Comparison of ENCODE assay signal across 17 cellular contexts in the genomic region with DNA sequence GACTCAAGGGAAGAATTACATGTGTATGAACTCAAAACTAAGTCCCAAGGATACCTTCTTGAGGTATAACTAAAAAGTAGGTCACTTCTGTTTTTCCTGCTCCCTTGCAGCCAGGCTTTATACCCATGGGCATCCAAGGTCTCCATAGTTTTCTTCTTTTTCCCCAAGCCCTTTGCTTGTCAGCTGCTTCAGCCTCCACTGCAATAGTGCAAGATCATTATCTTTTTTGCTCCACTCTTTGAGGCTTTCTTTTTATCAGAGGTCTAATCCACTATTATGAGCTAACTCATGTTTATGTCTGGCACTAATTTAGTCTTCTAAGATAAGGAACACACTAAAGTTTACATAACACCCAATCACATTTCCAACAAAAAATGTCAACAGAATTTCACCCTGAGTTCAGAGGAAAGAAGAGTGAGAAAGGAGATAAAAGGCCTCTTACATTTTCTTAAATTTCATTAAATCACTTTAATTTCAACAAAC.
DNase-seq lines count a peak whose midpoint lies in the region; ATAC-seq and TF ChIP-seq lines count a peak whose summit lies in the region.
"Had no signal": no experiment of that assay in that cellular context is flagged by ENCODE, and none has a peak within 500 bp of the region (broad histone marks: within the 10 kb centered on the region; RNA-seq: fewer than 3 reads in every experiment).

No MANE protein-coding gene starts in this region.

- no peak overlapping the region for H3K23ac ChIP-seq in mesenchymal stem cell (ENCODE audit: low read length in 2 of 2)

- DNase-seq in SK-N-SH, result no peak
- DNase-seq in mesenchymal stem cell, result peak; percentile 1
- no peak for DNase-seq in smooth muscle cell (lab: John Stamatoyannopoulos, UW; ENCODE audit: unreplicated experiment)
- DNase-seq in activated gamma-delta T cell treated with Interleukin-2 at 50 U/mL for 16 hours, result no peak
- DNase-seq: AML-193; Caco-2; Calu3; CD4-positive, alpha-beta T cell; CD8-positive, alpha-beta T cell; DMS79 treated with DMSO at 0.1 percent for 48 hours; GF-D8 had no signal

- H3K9ac ChIP-seq in SK-N-SH (no peak overlapping the region), mesenchymal stem cell (ENCODE audit: low read length) (no peak overlapping the region), smooth muscle cell (ENCODE audit: low read depth) (no peak overlapping the region)
- H3K9ac ChIP-seq: BLaER1 treated with 17β-estradiol and CSF1 and Interleukin-3, amounts not matched to agents 10 nM and 100 nM had no signal

- no peak overlapping the region for H2BK120ac ChIP-seq in mesenchymal stem cell (ENCODE audit: low read depth, low read length)

- TF ChIP-seq CTCF in SK-N-SH (IDR thresholded peaks at IDR 0.05) (no peak), smooth muscle cell (IDR thresholded peaks at IDR 0.05; ENCODE audit: borderline replicate concordance, insufficient read depth, poor library complexity, severe bottlenecking) (no peak)

- H3K79me1 ChIP-seq in mesenchymal stem cell (replicated peaks; ENCODE audit: low read length, poor library complexity, severe bottlenecking), result no peaks in the 10 kb centered on the region

- no peak overlapping the region for H4K8ac ChIP-seq in mesenchymal stem cell (ENCODE audit: low read length)

- no peak overlapping the region for H2BK15ac ChIP-seq in mesenchymal stem cell (ENCODE audit: low read depth, poor library complexity, severe bottlenecking)

- H3K18ac ChIP-seq in mesenchymal stem cell (ENCODE audit: low read depth in 1 of 2, low read length in 2 of 2), result no peak overlapping the region

- H3K4me2 ChIP-seq in SK-N-SH (no peak overlapping the region), mesenchymal stem cell (ENCODE audit: low read length, poor library complexity, severe bottlenecking) (no peak overlapping the region), smooth muscle cell (peak overlapping the region; percentile 59)
- H3K4me2 ChIP-seq: A549; BLaER1 treated with 17β-estradiol and CSF1 and Interleukin-3, amounts not matched to agents 10 nM and 100 nM had no signal

- H3K79me2 ChIP-seq in SK-N-SH (ENCODE audit: insufficient read depth) (no peaks in the 10 kb centered on the region), smooth muscle cell (ENCODE audit: low read depth) (no peaks in the 10 kb centered on the region)

- H3K9me3 ChIP-seq in SK-N-SH, result no peaks in the 10 kb centered on the region
- H3K9me3 ChIP-seq in mesenchymal stem cell (ENCODE audit: control insufficient read depth, low read length), result no peaks in the 10 kb centered on the region
- no peaks in the 10 kb centered on the region for H3K9me3 ChIP-seq in smooth muscle cell (replicated peaks; ENCODE audit: low read depth)
- H3K9me3 ChIP-seq: A549; BLaER1 treated with 17β-estradiol and CSF1 and Interleukin-3, amounts not matched to agents 10 nM and 100 nM; Caco-2 had no signal

- no peak overlapping the region for H3K14ac ChIP-seq in mesenchymal stem cell (ENCODE audit: low read length in 2 of 2)

- no peak overlapping the region for H4K91ac ChIP-seq in mesenchymal stem cell (ENCODE audit: low read length)

- H4K20me1 ChIP-seq in SK-N-SH (ENCODE audit: insufficient read depth), result no peaks in the 10 kb centered on the region
- no peaks in the 10 kb centered on the region for H4K20me1 ChIP-seq in smooth muscle cell (ENCODE audit: low read depth)
- H4K20me1 ChIP-seq: BLaER1 treated with 17β-estradiol and CSF1 and Interleukin-3, amounts not matched to agents 10 nM and 100 nM had no signal

- H3F3A ChIP-seq in SK-N-SH (replicated peaks; ENCODE audit: insufficient read depth) (no peaks in the 10 kb centered on the region), smooth muscle cell (ENCODE audit: low read depth) (no peaks in the 10 kb centered on the region)

- H3K9me2 ChIP-seq in SK-N-SH, result no peaks in the 10 kb centered on the region

- H3K27ac ChIP-seq in SK-N-SH (ENCODE audit: low read depth in 2 of 2, low read length in 1 of 2), result no peak overlapping the region
- no peak overlapping the region for H3K27ac ChIP-seq in mesenchymal stem cell (ENCODE audit: low read length, poor library complexity, severe bottlenecking)
- H3K27ac ChIP-seq in smooth muscle cell (ENCODE audit: low read depth), result no peak overlapping the region
- H3K27ac ChIP-seq: 22Rv1; A549; BLaER1 treated with 17β-estradiol and CSF1 and Interleukin-3, amounts not matched to agents 10 nM and 100 nM; C4-2B had no signal

- H3K4ac ChIP-seq in mesenchymal stem cell (ENCODE audit: low read depth in 1 of 2, low read length in 2 of 2), result no peak overlapping the region

- H2AK5ac ChIP-seq in mesenchymal stem cell (ENCODE audit: low read length, severe bottlenecking), result no peak overlapping the region

- no peak for TF ChIP-seq RAD21 in SK-N-SH (IDR thresholded peaks at IDR 0.05; ENCODE audit: low read length)

- H2BK12ac ChIP-seq in mesenchymal stem cell (ENCODE audit: low read length in 2 of 2), result no peak overlapping the region

- ATAC-seq in SK-N-SH treated with all-trans-retinoic acid at 6 μM for 48 hours, result no peak
- ATAC-seq in GM21619 (IDR thresholded peaks at IDR 0.05; ENCODE audit: unreplicated experiment), result no peak
- ATAC-seq: A549; CD8-positive, alpha-beta T cell had no signal

- H2AFZ ChIP-seq in SK-N-SH (ENCODE audit: low read depth) (no peak overlapping the region), mesenchymal stem cell (ENCODE audit: low read depth, low read length) (no peak overlapping the region), smooth muscle cell (ENCODE audit: low read depth) (no peak overlapping the region)

- CTCF ChIA-PET in SK-N-SH (lab: Yijun Ruan, JAX), result no interaction called here

- H2BK5ac ChIP-seq in mesenchymal stem cell (ENCODE audit: low read depth, low read length, poor library complexity, severe bottlenecking), result no peak overlapping the region

- TF ChIP-seq EP300 in SK-N-SH (IDR thresholded peaks at IDR 0.05; ENCODE audit: borderline replicate concordance in 1 of 2, low read depth in 1 of 2, low read length in 1 of 2), result 0 out of 4 replicates have a peak, but pooled peaks of 1 of the 2 experiments have one; percentile 9

- H3K27me3 ChIP-seq in SK-N-SH (ENCODE audit: insufficient read depth) (no peaks in the 10 kb centered on the region), mesenchymal stem cell (ENCODE audit: control insufficient read depth in 1 of 2, insufficient read depth in 1 of 2, low read length in 2 of 2) (no peaks in the 10 kb centered on the region), smooth muscle cell (ENCODE audit: low read depth) (no peaks in the 10 kb centered on the region)
- H3K27me3 ChIP-seq: BLaER1 treated with 17β-estradiol and CSF1 and Interleukin-3, amounts not matched to agents 10 nM and 100 nM had no signal

- POLR2A ChIA-PET in SK-N-SH (lab: Yijun Ruan, JAX), result no interaction called here

- H3K4me3 ChIP-seq in SK-N-SH (ENCODE audit: low read depth in 2 of 2, low read length in 1 of 2), result no peak overlapping the region
- no peak overlapping the region for H3K4me3 ChIP-seq in mesenchymal stem cell (ENCODE audit: insufficient read depth in 1 of 2, low read depth in 1 of 2, low read length in 2 of 2)
- no peak overlapping the region for H3K4me3 ChIP-seq in smooth muscle cell
- H3K4me3 ChIP-seq: A549; BLaER1 treated with 17β-estradiol and CSF1 and Interleukin-3, amounts not matched to agents 10 nM and 100 nM had no signal

- H3K4me1 ChIP-seq in SK-N-SH (ENCODE audit: control insufficient read depth in 1 of 2, insufficient read depth in 2 of 2, low read depth in 1 of 2, low read length in 1 of 2) (peaks cover 0 to 4% of the 10 kb centered on the region in 2 experiments; a peak in 2 of 4 replicates), mesenchymal stem cell (ENCODE audit: control insufficient read depth, insufficient read depth, low read depth, low read length) (no peaks in the 10 kb centered on the region), smooth muscle cell (ENCODE audit: low read depth) (peaks cover 3% of the 10 kb centered on the region)
- H3K4me1 ChIP-seq: A549; BLaER1 treated with 17β-estradiol and CSF1 and Interleukin-3, amounts not matched to agents 10 nM and 100 nM; Caco-2 had no signal

- no peaks in the 10 kb centered on the region for H3K36me3 ChIP-seq in SK-N-SH (replicated peaks in 1 of 2; ENCODE audit: control insufficient read depth in 1 of 2, insufficient read depth in 2 of 2, low read length in 1 of 2)
- H3K36me3 ChIP-seq in mesenchymal stem cell (ENCODE audit: control insufficient read depth in 1 of 2, insufficient read depth in 2 of 2, low read depth in 1 of 2, low read length in 2 of 2), result no peaks in the 10 kb centered on the region
- H3K36me3 ChIP-seq in smooth muscle cell (ENCODE audit: low read depth), result no peaks in the 10 kb centered on the region
- H3K36me3 ChIP-seq: BLaER1 treated with 17β-estradiol and CSF1 and Interleukin-3, amounts not matched to agents 10 nM and 100 nM had no signal

TF ChIP-seq in SK-N-SH, 30 proteins besides CTCF, POLR2A, EP300 and RAD21:
- TF ChIP-seq SIN3A (IDR thresholded peaks at IDR 0.05; ENCODE audit: borderline replicate concordance, low read depth, low read length) (no peak), GATA2 (CRISPR knock-in tag; IDR thresholded peaks at IDR 0.05) (peak; percentile 40; the same call in 1 of the 2 replicates), GABPA (IDR thresholded peaks at IDR 0.05; ENCODE audit: low read depth) (no peak), USF2 (IDR thresholded peaks at IDR 0.05; ENCODE audit: borderline replicate concordance, low read depth, low read length) (no peak), CHD2 (IDR thresholded peaks at IDR 0.05; ENCODE audit: low read length, partially characterized antibody) (no peak)
TF ChIP-seq in SK-N-SH: peak in this region for 1.

TF ChIP-seq in SK-N-SH treated with all-trans-retinoic acid at 6 μM for 48 hours, 23 proteins besides CTCF, POLR2A, EP300 and RAD21 (continues in another document):
- TF ChIP-seq BACH2 (CRISPR knock-in tag; IDR thresholded peaks at IDR 0.05; ENCODE audit: borderline replicate concordance) (no peak), ZNF565 (CRISPR knock-in tag; conservative IDR thresholded peaks at IDR 0.05; ENCODE audit: low read depth) (no peak), ZNF8 (CRISPR knock-in tag; IDR thresholded peaks at IDR 0.05) (no peak)
- TF ChIP-seq, protein P1, sequence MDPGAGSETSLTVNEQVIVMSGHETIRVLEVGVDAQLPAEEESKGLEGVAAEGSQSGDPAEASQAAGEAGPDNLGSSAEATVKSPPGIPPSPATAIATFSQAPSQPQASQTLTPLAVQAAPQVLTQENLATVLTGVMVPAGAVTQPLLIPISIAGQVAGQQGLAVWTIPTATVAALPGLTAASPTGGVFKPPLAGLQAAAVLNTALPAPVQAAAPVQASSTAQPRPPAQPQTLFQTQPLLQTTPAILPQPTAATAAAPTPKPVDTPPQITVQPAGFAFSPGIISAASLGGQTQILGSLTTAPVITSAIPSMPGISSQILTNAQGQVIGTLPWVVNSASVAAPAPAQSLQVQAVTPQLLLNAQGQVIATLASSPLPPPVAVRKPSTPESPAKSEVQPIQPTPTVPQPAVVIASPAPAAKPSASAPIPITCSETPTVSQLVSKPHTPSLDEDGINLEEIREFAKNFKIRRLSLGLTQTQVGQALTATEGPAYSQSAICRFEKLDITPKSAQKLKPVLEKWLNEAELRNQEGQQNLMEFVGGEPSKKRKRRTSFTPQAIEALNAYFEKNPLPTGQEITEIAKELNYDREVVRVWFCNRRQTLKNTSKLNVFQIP (CRISPR knock-in tag; IDR thresholded peaks at IDR 0.05; ENCODE audit: borderline replicate concordance, low read depth), result no peak
